In genomic region chr19:1592755-1593628, GRCh38 we compare ENCODE assay signal across 8 cellular contexts. TPM values are rescaled to one million over a fixed set of nuclear protein-coding genes. Genes with fewer than 3 reads are reported as not detected.
DNase-seq lines count a peak whose midpoint lies in the region; ATAC-seq and TF ChIP-seq lines count a peak whose summit lies in the region.

TSS of gene MBD3 (minus strand) at chr19:1592865. CDS start at chr19:1592631, 234 bp downstream.

- peak within 1 kb of the TSS; percentile 86 to 100 for H3K27ac ChIP-seq in coronary artery

- TF ChIP-seq CTCF in coronary artery (IDR thresholded peaks at IDR 0.05) = no peak

- DNase-seq in AML-193 (lab: John Stamatoyannopoulos, UW) (peak; percentile 81 to 90), GM19238 (ENCODE audit: insufficient read length, low spot score) (peak; percentile 98), NCI-H524 (lab: John Stamatoyannopoulos, UW) (peak; percentile 90 to 98), coronary artery (ENCODE audit: low spot score) (peak; percentile 93), left lobe of liver (ENCODE audit: low spot score) (peak; percentile 94)
- DNase-seq in activated CD4-positive, alpha-beta T cell treated with anti-CD3 and anti-CD28 coated beads for 48 hours = peak; percentile 91
- peak; percentile 87 to 90 for DNase-seq in stimulated activated CD4-positive, alpha-beta T cell treated with anti-CD3 and anti-CD28 coated beads, Interleukin-2, amount 100 ng/mL, for 24 hours

- peak within 1 kb of the TSS; percentile 90 for H3K4me3 ChIP-seq in coronary artery

- ATAC-seq in HG03442 (IDR thresholded peaks at IDR 0.05; ENCODE audit: unreplicated experiment) (peak; percentile 57), left lobe of liver (peak; percentile 84)

RNA-seq across cellular contexts. Expression of gene MBD3, which starts in this region (rescaled TPM):
- total RNA-seq in left lobe of liver = 40.3 TPM

Comparison
In these comparisons a context has a peak if more than half of its experiments do, and no peak if none do; other contexts are left out.
1. Peak in every context shown above with its lines: DNase-seq, ATAC-seq, H3K4me3 ChIP-seq and H3K27ac ChIP-seq.